In the genomic region with DNA sequence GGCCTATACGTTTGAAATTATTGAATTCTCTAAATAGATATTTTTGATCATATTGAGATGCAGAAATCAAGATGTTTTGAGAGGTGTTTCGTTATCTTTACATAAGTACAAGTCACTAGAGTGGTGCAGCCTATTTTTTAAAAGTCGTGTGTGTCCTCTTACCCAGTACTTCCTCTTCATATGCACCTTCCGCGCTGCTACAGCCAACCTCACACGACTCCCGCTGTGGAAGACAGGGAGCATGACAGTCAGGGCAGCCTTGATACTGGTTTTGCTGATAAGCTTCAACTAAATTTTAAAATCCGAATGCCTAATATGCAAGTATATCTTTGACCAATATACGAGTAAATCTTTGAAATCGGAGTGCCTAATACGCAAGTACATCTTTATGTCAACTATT, we compare ENCODE assay signal across 15 cellular contexts. TPM values are rescaled to one million over a fixed set of nuclear protein-coding genes. Genes with fewer than 3 reads are reported as not detected.
DNase-seq lines count a peak whose midpoint lies in the region; ATAC-seq and TF ChIP-seq lines count a peak whose summit lies in the region.
"Had no signal": no experiment of that assay in that cellular context is flagged by ENCODE, and none has a peak within 500 bp of the region (broad histone marks: within the 10 kb centered on the region; RNA-seq: fewer than 3 reads in every experiment).

No MANE protein-coding gene starts in this region.

- no peaks in the 10 kb centered on the region for H3K27me3 Mint-ChIP-seq in Calu3 (ENCODE audit: unreplicated experiment)

- no peak for ATAC-seq in HG03280 (IDR thresholded peaks at IDR 0.05; ENCODE audit: unreplicated experiment)
- ATAC-seq in HG02571 (IDR thresholded peaks at IDR 0.05; ENCODE audit: unreplicated experiment): no peak
- ATAC-seq: CD8-positive, alpha-beta T cell had no signal

- no peak for TF ChIP-seq CTCF in Calu3 (IDR thresholded peaks at IDR 0.05; ENCODE audit: unreplicated experiment)

- CTCF ChIA-PET in Calu3 (lab: Charles Lee): interaction anchor here (1.1 kb wide), 1 partner anchor 15 kb away, joined by 3 read pairs; no protein-coding TSS in a partner anchor

- no peak overlapping the region for H3K4me3 Mint-ChIP-seq in Calu3 (ENCODE audit: low read depth, unreplicated experiment)
- H3K4me3 Mint-ChIP-seq: CD14-positive monocyte; CD8-positive, alpha-beta T cell had no signal

- no TSS peak for BruUV-seq in Calu3 (replicated peaks; lab: Mats Ljungman, UMichigan)

- peaks cover 13% of the 10 kb centered on the region for H3K4me1 Mint-ChIP-seq in Calu3 (ENCODE audit: low read depth, unreplicated experiment)
- H3K4me1 Mint-ChIP-seq: CD14-positive monocyte had no signal

- no peaks in the 10 kb centered on the region for H3K36me3 Mint-ChIP-seq in Calu3 (ENCODE audit: insufficient read depth, unreplicated experiment)
- H3K36me3 Mint-ChIP-seq: CD14-positive monocyte; CD8-positive, alpha-beta T cell had no signal

- intact Hi-C loops in Calu3 (cut with micrococcal nuclease; ENCODE audit: unreplicated experiment): no loop called here

- peak; percentile 6 for DNase-seq in SIG-M5 treated with dmso at 0.1 percent for 504 hours (lab: John Stamatoyannopoulos, UW; ENCODE audit: unreplicated experiment)
- DNase-seq in SIG-M5 (lab: John Stamatoyannopoulos, UW): no peak
- DNase-seq in NOMO-1 (lab: John Stamatoyannopoulos, UW; ENCODE audit: unreplicated experiment in 2 of 2): peak; percentile 67 to 82
- DNase-seq in OCI-M1 (lab: John Stamatoyannopoulos, UW): peak; percentile 14
- no peak for DNase-seq in activated T-cell treated with anti-CD3 and anti-CD28 coated beads, Interleukin-2, amount 50 U/mL, for 48 hours
- no peak for DNase-seq in Calu3
- DNase-seq: CD8-positive, alpha-beta T cell; COR-L47; DND-41; GF-D8; GM23248 had no signal

- no peak overlapping the region for H3K27ac Mint-ChIP-seq in Calu3 (ENCODE audit: unreplicated experiment)
- H3K27ac Mint-ChIP-seq: CD14-positive monocyte; CD8-positive, alpha-beta T cell had no signal

- H3K9me3 Mint-ChIP-seq in Calu3 (ENCODE audit: low read depth, unreplicated experiment): no peaks in the 10 kb centered on the region
- H3K9me3 Mint-ChIP-seq: CD8-positive, alpha-beta T cell had no signal

RNA-seq across cellular contexts. Expression of gene ROS1, which starts 16.3 kb away (rescaled TPM):
- 5.1 and 8.1 TPM in 2 replicates for total RNA-seq in Calu3 (2022)
- total RNA-seq: A673; CD8-positive, alpha-beta T cell had no signal

Comparison
In these comparisons a context has a peak if more than half of its experiments do, and no peak if none do; other contexts are left out.
1. DNase-seq: peak in SIG-M5 treated with dmso at 0.1 percent for 504 hours (single experiment), NOMO-1 (2 of 2) and OCI-M1 (single experiment); none in SIG-M5 (single experiment), activated T-cell treated with anti-CD3 and anti-CD28 coated beads, Interleukin-2, amount 50 U/mL, for 48 hours (0 of 2) and Calu3 (single experiment).